ENCODE assay signal across 6 cellular contexts in the genomic region with DNA sequence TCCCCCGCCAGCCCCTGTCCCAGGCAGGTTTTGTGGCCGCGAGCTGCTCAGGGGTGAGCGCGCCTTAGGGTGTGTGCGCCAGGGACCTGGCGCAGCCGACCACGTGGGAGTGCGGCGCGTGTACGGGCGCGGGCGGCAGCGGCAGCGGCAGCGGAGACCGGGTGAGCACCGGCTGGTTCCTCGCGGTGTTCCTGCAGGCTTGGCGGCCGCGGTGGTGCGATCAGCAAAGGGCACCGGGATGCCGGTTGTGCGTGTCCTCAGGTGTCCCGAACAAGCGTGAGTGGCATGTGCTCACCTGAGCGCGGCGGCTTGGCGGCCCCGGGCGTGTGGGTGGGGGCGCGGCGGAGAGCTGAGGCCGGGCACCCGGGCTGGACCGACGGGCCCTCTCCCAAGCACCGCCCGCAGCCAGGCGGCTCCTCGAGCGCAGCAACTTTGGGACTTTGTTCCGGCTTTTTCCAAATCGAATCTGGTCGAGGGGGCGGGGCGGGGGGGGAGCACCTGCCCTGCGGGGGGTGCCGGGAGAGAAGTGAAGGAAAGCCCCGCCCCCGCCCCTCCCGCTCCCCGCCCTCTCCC. TPM values are rescaled to one million over a fixed set of nuclear protein-coding genes. Genes with fewer than 3 reads are reported as not detected.
DNase-seq lines count a peak whose midpoint lies in the region; ATAC-seq and TF ChIP-seq lines count a peak whose summit lies in the region.

No MANE protein-coding gene starts in this region.

- no peaks in the 10 kb centered on the region for H3K36me3 Mint-ChIP-seq in immature natural killer cell

- DNase-seq in HFF-Myc (ENCODE audit: extremely low read depth, low read depth) (no peak), immature natural killer cell (no peak), tibial nerve (ENCODE audit: low spot score in 2 of 2) (no peak), NCI-H446 treated with DMSO at 0.1 percent for 48 hours (lab: John Stamatoyannopoulos, UW) (no peak)
- peak; percentile 80 for DNase-seq in activated CD8-positive, alpha-beta memory T cell treated with anti-CD3 and anti-CD28 coated beads for 24 hours

- peak overlapping the region in 1 of 4 donors; percentile 73 for H3K27ac ChIP-seq in tibial nerve

- peaks cover 4 to 9% of the 10 kb centered on the region in 2 donors for H3K4me1 Mint-ChIP-seq in immature natural killer cell

- H3K27ac Mint-ChIP-seq in immature natural killer cell = peak overlapping the region in 1 of 6 donors; percentile 24

- H3K9me3 Mint-ChIP-seq in immature natural killer cell = no peaks in the 10 kb centered on the region

- peak overlapping the region; percentile 36 for H3K4me3 ChIP-seq in HFF-Myc (replicated peaks; ENCODE audit: low read depth, low read length)
- peak overlapping the region; percentile 29 to 53 (median 48) for H3K4me3 ChIP-seq in tibial nerve

- H3K4me3 Mint-ChIP-seq in immature natural killer cell = peak overlapping the region; percentile 68 to 82 (median 71)

- no peaks in the 10 kb centered on the region for H3K9me3 ChIP-seq in tibial nerve

- TF ChIP-seq POLR2A in tibial nerve (IDR thresholded peaks at IDR 0.05) = no peak

- TF ChIP-seq EP300 in tibial nerve (IDR thresholded peaks at IDR 0.05) = no peak

- peaks cover 0 to 10% of the 10 kb centered on the region in 2 donors for H3K27me3 ChIP-seq in tibial nerve

- peaks cover 0 to 33% (median 12%) of the 10 kb centered on the region in 4 donors for H3K4me1 ChIP-seq in tibial nerve

- 3 to 5% methylated on average over 17 to 33 of the region's 61 CpGs for WGBS in tibial nerve, 2 donors

- ATAC-seq in HG03097 (IDR thresholded peaks at IDR 0.05; ENCODE audit: low FRiP score, unreplicated experiment) = no peak

- no peak for TF ChIP-seq CTCF in HFF-Myc (IDR thresholded peaks at IDR 0.05; ENCODE audit: low read depth, low read length, missing control alignments)
- no peak for TF ChIP-seq CTCF in tibial nerve (IDR thresholded peaks at IDR 0.05)

- H3K36me3 ChIP-seq in tibial nerve = peaks cover 0 to 3% (median 0%) of the 10 kb centered on the region in 3 donors

- peaks cover 8 to 24% (median 18%) of the 10 kb centered on the region in 3 donors for H3K27me3 Mint-ChIP-seq in immature natural killer cell (ENCODE audit: low read depth in 3 of 3)

RNA-seq across cellular contexts. Expression of a gene that starts 0.3 kb away (rescaled TPM):
- polyA plus RNA-seq in immature natural killer cell = not detected
- 1 to 10 TPM in 1 of 4 donors, under 1 TPM in 2, not detected in 1; 0.20 to 2.9 (median 0.60) TPM for total RNA-seq in tibial nerve

RNA-seq across cellular contexts. Expression of a gene that starts 14.3 kb away (rescaled TPM):
- polyA plus RNA-seq in immature natural killer cell = under 1 TPM in 2 of 3 donors, not detected in 1; 0.64 to 0.71 TPM
- total RNA-seq in tibial nerve = 10 to 100 TPM; 24.3 to 46.2 (median 32.8) TPM

RNA-seq across cellular contexts. Expression of a gene that starts 37.3 kb away (rescaled TPM):
- under 1 TPM in 2 of 3 donors, not detected in 1; 0.22 to 0.78 TPM for polyA plus RNA-seq in immature natural killer cell
- total RNA-seq in tibial nerve = 10 to 100 TPM in 2 of 4 donors, 1 to 10 TPM in 2; 5.7 to 13.6 (median 9.9) TPM

RNA-seq across cellular contexts. Expression of a gene that starts 50.4 kb away (rescaled TPM):
- polyA plus RNA-seq in immature natural killer cell = 100 to 1,000 TPM; 192 to 330 (median 205) TPM
- total RNA-seq in tibial nerve = 100 to 1,000 TPM in 1 of 4 donors, 10 to 100 TPM in 3; 55.1 to 113 (median 73.7) TPM

RNA-seq across cellular contexts. Expression of a gene that starts 52.8 kb away (rescaled TPM):
- not detected for polyA plus RNA-seq in immature natural killer cell
- total RNA-seq in tibial nerve = not detected
